30 cellular contexts compared by ENCODE assay signal in genomic region chr3:170713648-170714047, GRCh38.
DNase-seq lines count a peak whose midpoint lies in the region; ATAC-seq and TF ChIP-seq lines count a peak whose summit lies in the region.
"Had no signal": no experiment of that assay in that cellular context is flagged by ENCODE, and none has a peak within 500 bp of the region (broad histone marks: within the 10 kb centered on the region; RNA-seq: fewer than 3 reads in every experiment).

No MANE protein-coding gene starts in this region.

- H3K4me1 ChIP-seq in SJSA1 (replicated peaks) (peaks cover 62% of the 10 kb centered on the region), fibroblast of lung (ENCODE audit: control insufficient read depth, extremely low read depth, insufficient read depth, low read length) (peaks cover 31% of the 10 kb centered on the region), skeletal muscle satellite cell (ENCODE audit: control insufficient read depth, insufficient read depth, low read length) (peaks cover 46% of the 10 kb centered on the region)
- H3K4me1 ChIP-seq: BLaER1 treated with 17β-estradiol and CSF1 and Interleukin-3, amounts not matched to agents 10 nM and 100 nM; esophagus squamous epithelium; gastrocnemius medialis; lower lobe of right lung; spleen; stomach; thyroid gland had no signal

- no peak for TF ChIP-seq CTCF in HFFc6 (IDR thresholded peaks at IDR 0.05)
- no peak for TF ChIP-seq CTCF in fibroblast of lung (conservative IDR thresholded peaks at IDR 0.05 in 1 of 2, IDR thresholded peaks at IDR 0.05 in 1 of 2; ENCODE audit: low read depth in 1 of 2, low read length in 2 of 2)

- H2AFZ ChIP-seq in fibroblast of lung (ENCODE audit: low read length): no peak overlapping the region

- no peaks in the 10 kb centered on the region for H3K27me3 ChIP-seq in SJSA1 (replicated peaks)
- no peaks in the 10 kb centered on the region for H3K27me3 ChIP-seq in fibroblast of lung (ENCODE audit: control insufficient read depth, insufficient read depth, low read length)
- H3K27me3 ChIP-seq in skeletal muscle satellite cell (ENCODE audit: control insufficient read depth, insufficient read depth, low read length): no peaks in the 10 kb centered on the region
- H3K27me3 ChIP-seq: BLaER1 treated with 17β-estradiol and CSF1 and Interleukin-3, amounts not matched to agents 10 nM and 100 nM; esophagus squamous epithelium; gastrocnemius medialis; ovary; stomach; thyroid gland had no signal

- no peak overlapping the region for H3K4me2 ChIP-seq in fibroblast of lung (ENCODE audit: extremely low read depth, insufficient read depth, low read length)
- peak overlapping the region; percentile 47 for H3K4me2 ChIP-seq in skeletal muscle satellite cell (ENCODE audit: low read length)
- H3K4me2 ChIP-seq: BLaER1 treated with 17β-estradiol and CSF1 and Interleukin-3, amounts not matched to agents 10 nM and 100 nM; KMS-11 had no signal

- DNase-seq in HFFc6: no peak
- DNase-seq in SJSA1 (ENCODE audit: low read depth in 1 of 2, low spot score in 2 of 2): peak in 1 of 2 experiments; percentile 31
- no peak for DNase-seq in fibroblast of lung (ENCODE audit: low read depth in 2 of 2)
- no peak for DNase-seq in amniotic stem cell (lab: John Stamatoyannopoulos, UW)
- no peak for DNase-seq in activated naive CD4-positive, alpha-beta T cell (lab: John Stamatoyannopoulos, UW)
- DNase-seq: activated CD4-positive, alpha-beta T cell treated with anti-CD3 and anti-CD28 coated beads, Interleukin-2, amount 50 U/mL, for 1 hour; activated CD4-positive, CD25-positive, alpha-beta regulatory T cell; activated effector memory CD4-positive, alpha-beta T cell treated with anti-CD3 and anti-CD28 coated beads, Interleukin-2, amount 50 U/mL, for 16 hours; activated naive CD8-positive, alpha-beta T cell treated with anti-CD3 and anti-CD28 coated beads, Interleukin-2, amount 10 ng/mL, durations not matched to agents 7 days and 5 days; activated T-cell treated with anti-CD3 and anti-CD28 coated beads, Interleukin-2, amount 50 U/mL, for 1 hour; dermis blood vessel endothelial cell; DMS153; esophagus squamous epithelium; gastrocnemius medialis; H7; lower lobe of right lung; MM.1S; NCI-H1417 treated with DMSO at 0.1 percent for 48 hours; ovary; retina; spleen; stimulated activated CD4-positive, alpha-beta T cell treated with anti-CD3 and anti-CD28 coated beads, Interleukin-2, amount 100 ng/mL, for 48 hours; stomach; thyroid gland had no signal

- H3K9ac ChIP-seq in fibroblast of lung (ENCODE audit: insufficient read depth, low read length) (no peak overlapping the region), skeletal muscle satellite cell (ENCODE audit: low read depth, low read length) (peak overlapping the region; percentile 48)
- H3K9ac ChIP-seq: BLaER1 treated with 17β-estradiol and CSF1 and Interleukin-3, amounts not matched to agents 10 nM and 100 nM; KMS-11 had no signal

- H3K9me3 ChIP-seq in SJSA1 (replicated peaks): peaks cover 15% of the 10 kb centered on the region
- no peaks in the 10 kb centered on the region for H3K9me3 ChIP-seq in fibroblast of lung (ENCODE audit: control insufficient read depth, insufficient read depth, low read depth, low read length)
- H3K9me3 ChIP-seq in skeletal muscle satellite cell (replicated peaks; ENCODE audit: low read length): peaks cover 4% of the 10 kb centered on the region
- H3K9me3 ChIP-seq: gastrocnemius medialis, lower lobe of right lung, thyroid gland had no signal

- H3K4me3 ChIP-seq in SJSA1 (no peak overlapping the region), fibroblast of lung (replicated peaks in 1 of 4; ENCODE audit: control extremely low read depth in 1 of 4, insufficient read depth in 1 of 4, low read depth in 3 of 4, low read length in 4 of 4) (no peak overlapping the region), skeletal muscle satellite cell (ENCODE audit: low read length) (no peak overlapping the region)
- H3K4me3 ChIP-seq: BLaER1 treated with 17β-estradiol and CSF1 and Interleukin-3, amounts not matched to agents 10 nM and 100 nM; esophagus squamous epithelium; gastrocnemius medialis; lower lobe of right lung; ovary; spleen; stomach; thyroid gland had no signal

- peaks cover 49% of the 10 kb centered on the region for H3K36me3 Mint-ChIP-seq in HFFc6 (ENCODE audit: low read depth)
- H3K36me3 Mint-ChIP-seq: activated naive CD8-positive, alpha-beta T cell treated with anti-CD3 and anti-CD28 coated beads, Interleukin-2, amount 10 ng/mL, durations not matched to agents 7 days and 5 days had no signal

- ATAC-seq in HG03457 (IDR thresholded peaks at IDR 0.05; ENCODE audit: unreplicated experiment): no peak
- ATAC-seq: gastrocnemius medialis, lower lobe of right lung had no signal

- H3K27ac Mint-ChIP-seq in HFFc6: peak overlapping the region; percentile 91
- H3K27ac Mint-ChIP-seq: activated naive CD8-positive, alpha-beta T cell treated with anti-CD3 and anti-CD28 coated beads, Interleukin-2, amount 10 ng/mL, durations not matched to agents 7 days and 5 days; nephron had no signal

- H3K4me1 Mint-ChIP-seq in HFFc6 (ENCODE audit: low read depth): peaks cover 99% of the 10 kb centered on the region
- H3K4me1 Mint-ChIP-seq: activated naive CD8-positive, alpha-beta T cell treated with anti-CD3 and anti-CD28 coated beads, Interleukin-2, amount 10 ng/mL, durations not matched to agents 7 days and 5 days; central memory CD8-positive, alpha-beta T cell; nephron had no signal

- H4K20me1 ChIP-seq in fibroblast of lung (ENCODE audit: control insufficient read depth, extremely low read depth, insufficient read depth, low read length): no peaks in the 10 kb centered on the region
- H4K20me1 ChIP-seq: BLaER1 treated with 17β-estradiol and CSF1 and Interleukin-3, amounts not matched to agents 10 nM and 100 nM had no signal

- H3K27ac ChIP-seq in SJSA1 (peak overlapping the region; percentile 81), fibroblast of lung (ENCODE audit: insufficient read depth, low read length) (peak overlapping the region; percentile 60)
- H3K27ac ChIP-seq: BLaER1 treated with 17β-estradiol and CSF1 and Interleukin-3, amounts not matched to agents 10 nM and 100 nM; esophagus squamous epithelium; gastrocnemius medialis; KMS-11; lower lobe of right lung; ovary; spleen; stomach; thyroid gland had no signal

- 0 out of 2 replicates have a peak, but pooled peaks cover 4% of the 10 kb centered on the region for H3K36me3 ChIP-seq in SJSA1
- no peaks in the 10 kb centered on the region for H3K36me3 ChIP-seq in fibroblast of lung (ENCODE audit: control insufficient read depth, insufficient read depth, low read length)
- no peaks in the 10 kb centered on the region for H3K36me3 ChIP-seq in skeletal muscle satellite cell (ENCODE audit: insufficient read depth, low read length)
- H3K36me3 ChIP-seq: BLaER1 treated with 17β-estradiol and CSF1 and Interleukin-3, amounts not matched to agents 10 nM and 100 nM; esophagus squamous epithelium; gastrocnemius medialis; lower lobe of right lung; ovary; spleen; stomach; thyroid gland had no signal

- peaks cover 24% of the 10 kb centered on the region for H3K9me3 Mint-ChIP-seq in HFFc6

- peak overlapping the region; percentile 55; the same call in 1 of the 2 replicates for H3K4me3 Mint-ChIP-seq in HFFc6
- H3K4me3 Mint-ChIP-seq: activated naive CD8-positive, alpha-beta T cell treated with anti-CD3 and anti-CD28 coated beads, Interleukin-2, amount 10 ng/mL, durations not matched to agents 7 days and 5 days; central memory CD8-positive, alpha-beta T cell; nephron had no signal

- peaks cover 2% of the 10 kb centered on the region for H3K27me3 Mint-ChIP-seq in HFFc6 (ENCODE audit: insufficient read depth)

- no peaks in the 10 kb centered on the region for H3K79me2 ChIP-seq in fibroblast of lung (ENCODE audit: control insufficient read depth, insufficient read depth, low read length)
